ENCODE assay signal across 1 cellular context in the genomic region with DNA sequence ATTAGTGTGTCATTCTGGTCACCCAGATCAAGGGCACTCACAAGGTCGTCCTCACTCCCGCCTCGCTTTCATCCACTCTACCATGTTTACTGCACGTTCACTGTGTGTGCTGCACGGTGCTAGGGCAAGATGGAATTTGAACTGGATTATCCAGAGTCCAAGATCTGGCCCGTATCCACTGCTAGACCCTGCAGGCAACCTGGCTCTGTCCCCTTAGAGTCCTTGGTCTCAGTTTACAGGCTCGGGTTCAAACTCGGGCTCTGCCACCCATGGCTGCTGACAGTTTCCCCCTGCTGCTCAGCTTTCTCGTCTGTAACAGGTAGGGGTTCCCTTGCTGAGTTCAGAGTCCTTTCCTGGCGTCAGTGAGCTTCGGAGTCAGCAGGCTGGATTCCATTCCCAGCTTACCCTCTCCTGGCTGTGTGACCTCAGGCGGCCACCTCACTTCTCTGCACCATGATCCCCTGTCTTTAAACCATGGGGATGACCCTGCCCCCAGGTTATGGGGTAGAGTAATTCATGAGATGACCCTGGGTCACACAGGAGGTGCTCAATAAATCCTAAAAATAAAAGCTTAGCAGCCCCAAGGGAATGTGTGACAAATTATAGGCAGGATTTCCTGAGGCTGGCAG.
TF ChIP-seq lines count a peak whose summit lies in the region.

No MANE protein-coding gene starts in this region.

TF ChIP-seq in H1, 55 proteins besides CTCF, POLR2A, EP300 and RAD21 (continued from another document):
- TF ChIP-seq SIRT6 (IDR thresholded peaks at IDR 0.05; ENCODE audit: low read length): no peak
